17 cellular contexts compared by ENCODE assay signal in the genomic region with DNA sequence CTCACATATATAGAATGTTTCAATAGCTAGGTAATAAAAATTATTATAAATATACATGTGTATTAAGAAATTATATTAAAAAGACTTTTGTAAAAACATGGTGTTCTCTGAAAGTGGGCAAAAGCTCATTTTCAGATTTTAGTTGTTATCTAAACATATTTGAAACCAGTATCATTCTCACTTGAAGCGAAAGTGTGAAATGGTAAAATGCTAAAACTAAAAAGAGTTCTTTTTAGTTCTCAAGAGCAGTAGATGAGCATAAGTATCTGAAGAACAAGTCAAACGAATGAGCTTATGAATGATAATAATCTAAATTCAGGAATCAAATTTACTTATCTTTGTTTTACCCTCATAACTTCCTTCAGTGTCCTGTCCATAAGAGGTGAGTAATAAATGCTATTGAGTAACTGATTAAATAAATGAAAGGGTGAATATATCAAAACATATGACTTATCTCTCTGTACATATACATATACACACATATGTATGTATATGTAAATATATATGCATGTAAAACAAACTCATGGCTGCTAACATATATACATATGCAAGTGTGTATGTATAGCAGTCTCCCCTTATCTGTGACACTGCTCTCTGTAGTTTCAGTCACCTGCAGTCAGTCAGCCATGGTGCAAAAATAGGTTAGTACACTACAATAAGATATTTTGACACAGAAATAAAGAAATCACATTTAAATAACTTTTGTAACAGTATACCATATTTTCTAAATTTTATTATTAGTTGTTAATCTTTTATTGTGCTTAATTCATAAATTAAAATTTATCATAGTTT.
DNase-seq lines count a peak whose midpoint lies in the region; ATAC-seq and TF ChIP-seq lines count a peak whose summit lies in the region.
"Had no signal": no experiment of that assay in that cellular context is flagged by ENCODE, and none has a peak within 500 bp of the region (broad histone marks: within the 10 kb centered on the region; RNA-seq: fewer than 3 reads in every experiment).

No MANE protein-coding gene starts in this region.

- ATAC-seq in GM21717 (IDR thresholded peaks at IDR 0.05; ENCODE audit: unreplicated experiment) (peak; percentile 73), PC-3 (peak; percentile 56; the same call in 1 of the 2 replicates)
- ATAC-seq: A549; CD8-positive, alpha-beta T cell had no signal

- H3K27ac ChIP-seq in MM.1S (ENCODE audit: low read length) (peak overlapping the region; percentile 30; the same call in 1 of the 2 replicates), PC-3 (ENCODE audit: low read length) (no peak overlapping the region), thyroid gland (no peak overlapping the region)
- H3K27ac ChIP-seq: 22Rv1; A549; BLaER1 treated with 17β-estradiol and CSF1 and Interleukin-3, amounts not matched to agents 10 nM and 100 nM; C4-2B had no signal

- peak; percentile 33 for DNase-seq in MM.1S
- peak; percentile 19 for DNase-seq in PC-3
- no peak for DNase-seq in thyroid gland
- no peak for DNase-seq in GM13976 (ENCODE audit: low spot score)
- no peak for DNase-seq in Kasumi-1 (lab: John Stamatoyannopoulos, UW)
- DNase-seq: AML-193; Caco-2; Calu3; CD4-positive, alpha-beta T cell; CD8-positive, alpha-beta T cell; DMS79 treated with DMSO at 0.1 percent for 48 hours; GF-D8 had no signal

- POLR2A ChIA-PET in PC-3 (lab: Charles Lee; ENCODE audit: unreplicated experiment): no interaction called here

- no peaks in the 10 kb centered on the region for H4K20me1 ChIP-seq in MM.1S (ENCODE audit: insufficient read depth, low read length)
- no peaks in the 10 kb centered on the region for H4K20me1 ChIP-seq in PC-3 (ENCODE audit: low read length)
- H4K20me1 ChIP-seq: BLaER1 treated with 17β-estradiol and CSF1 and Interleukin-3, amounts not matched to agents 10 nM and 100 nM had no signal

- CTCF ChIA-PET in PC-3 (lab: Charles Lee): no interaction called here

- H3K9me2 ChIP-seq in MM.1S (replicated peaks; ENCODE audit: insufficient read depth, low read length) (no peaks in the 10 kb centered on the region), PC-3 (replicated peaks; ENCODE audit: low read length) (no peaks in the 10 kb centered on the region)

- H3K9me3 ChIP-seq in MM.1S (replicated peaks; ENCODE audit: insufficient read depth, low read length): no peaks in the 10 kb centered on the region
- no peaks in the 10 kb centered on the region for H3K9me3 ChIP-seq in PC-3 (ENCODE audit: low read length)
- no peaks in the 10 kb centered on the region for H3K9me3 ChIP-seq in thyroid gland
- H3K9me3 ChIP-seq: A549; BLaER1 treated with 17β-estradiol and CSF1 and Interleukin-3, amounts not matched to agents 10 nM and 100 nM; Caco-2 had no signal

- no peak for TF ChIP-seq CTCF in MM.1S (IDR thresholded peaks at IDR 0.05; ENCODE audit: low read length)
- no peak for TF ChIP-seq CTCF in PC-3 (conservative IDR thresholded peaks at IDR 0.05; ENCODE audit: low read depth, low read length)
- no peak for TF ChIP-seq CTCF in thyroid gland (IDR thresholded peaks at IDR 0.05)
- TF ChIP-seq CTCF in GM13976 (IDR thresholded peaks at IDR 0.05; ENCODE audit: borderline replicate concordance, control extremely low read depth, extremely low read depth, insufficient read depth, missing control alignments): no peak

- BruUV-seq in PC-3 (replicated peaks; lab: Mats Ljungman, UMichigan): no TSS peak

- no peaks in the 10 kb centered on the region for H3K27me3 ChIP-seq in MM.1S (replicated peaks; ENCODE audit: insufficient read depth, low read length)
- H3K27me3 ChIP-seq in PC-3 (ENCODE audit: low read length): no peaks in the 10 kb centered on the region
- H3K27me3 ChIP-seq in thyroid gland: no peaks in the 10 kb centered on the region
- H3K27me3 ChIP-seq: BLaER1 treated with 17β-estradiol and CSF1 and Interleukin-3, amounts not matched to agents 10 nM and 100 nM had no signal

- H3K4me1 ChIP-seq in MM.1S (ENCODE audit: low read length): peaks cover 11% of the 10 kb centered on the region
- H3K4me1 ChIP-seq in PC-3 (ENCODE audit: insufficient read depth, low read length): no peaks in the 10 kb centered on the region
- H3K4me1 ChIP-seq in thyroid gland: no peaks in the 10 kb centered on the region
- H3K4me1 ChIP-seq: A549; BLaER1 treated with 17β-estradiol and CSF1 and Interleukin-3, amounts not matched to agents 10 nM and 100 nM; Caco-2 had no signal

- in situ Hi-C loops in GM13976 (cut with MboI; ENCODE audit: low sequenced_read_pairs, unreplicated experiment): no loop called here

- H3K79me2 ChIP-seq in MM.1S (ENCODE audit: low read length) (no peaks in the 10 kb centered on the region), PC-3 (ENCODE audit: low read length) (no peaks in the 10 kb centered on the region)

- H3K36me3 ChIP-seq in MM.1S (replicated peaks; ENCODE audit: insufficient read depth, low read length) (no peaks in the 10 kb centered on the region), PC-3 (ENCODE audit: low read depth, low read length) (no peaks in the 10 kb centered on the region), thyroid gland (no peaks in the 10 kb centered on the region)
- H3K36me3 ChIP-seq: BLaER1 treated with 17β-estradiol and CSF1 and Interleukin-3, amounts not matched to agents 10 nM and 100 nM had no signal

- WGBS in thyroid gland, 2 donors: 67 to 74% methylated on average over 2 of the region's 2 CpGs

- H3K9ac ChIP-seq in MM.1S (ENCODE audit: low read length): no peak overlapping the region
- no peak overlapping the region for H3K9ac ChIP-seq in PC-3 (ENCODE audit: low read length)
- H3K9ac ChIP-seq: BLaER1 treated with 17β-estradiol and CSF1 and Interleukin-3, amounts not matched to agents 10 nM and 100 nM had no signal

- no peak for TF ChIP-seq POLR2A in thyroid gland (IDR thresholded peaks at IDR 0.05)

- no peak overlapping the region for H2AFZ ChIP-seq in MM.1S (ENCODE audit: low read length)
- no peak overlapping the region for H2AFZ ChIP-seq in PC-3 (ENCODE audit: low read length)

- no peak overlapping the region for H3K4me3 ChIP-seq in MM.1S (ENCODE audit: low read length)
- no peak overlapping the region for H3K4me3 ChIP-seq in PC-3 (ENCODE audit: low read length)
- no peak overlapping the region for H3K4me3 ChIP-seq in thyroid gland (replicated peaks in 1 of 3)
- H3K4me3 ChIP-seq: A549; BLaER1 treated with 17β-estradiol and CSF1 and Interleukin-3, amounts not matched to agents 10 nM and 100 nM had no signal

- intact Hi-C loops in PC-3 (cut with micrococcal nuclease): no loop called here
- intact Hi-C loops in thyroid gland (cut with DNase I): no loop called here

- no peaks in the 10 kb centered on the region; the same call in 1 of the 2 replicates for H3F3A ChIP-seq in MM.1S (ENCODE audit: insufficient read depth, low read length)
- H3F3A ChIP-seq in PC-3 (ENCODE audit: low read length, unreplicated experiment): no peaks in the 10 kb centered on the region

- H3K4me2 ChIP-seq in MM.1S (ENCODE audit: low read depth, low read length): peak overlapping the region; percentile 32; the same call in 1 of the 2 replicates
- no peak overlapping the region for H3K4me2 ChIP-seq in PC-3 (ENCODE audit: low read length)
- H3K4me2 ChIP-seq: A549; BLaER1 treated with 17β-estradiol and CSF1 and Interleukin-3, amounts not matched to agents 10 nM and 100 nM had no signal

Comparison
In these comparisons a context has a peak if more than half of its experiments do, and no peak if none do; other contexts are left out.
1. DNase-seq: peak in MM.1S (single experiment) and PC-3 (single experiment); none in thyroid gland (0 of 2), GM13976 (single experiment) and Kasumi-1 (0 of 2).